14 cellular contexts compared by ENCODE assay signal in genomic region chr4:189823611-189824010, GRCh38.
"Had no signal": no experiment of that assay in that cellular context is flagged by ENCODE, and none has a peak within 500 bp of the region (broad histone marks: within the 10 kb centered on the region; RNA-seq: fewer than 3 reads in every experiment).

No MANE protein-coding gene starts in this region.

- H3K9me3 ChIP-seq: ovary, stomach, thyroid gland, vagina had no signal

- H3K36me3 ChIP-seq: cardiac muscle cell, ovary, stomach, thyroid gland, vagina had no signal

- H3K27me3 Mint-ChIP-seq: activated naive CD8-positive, alpha-beta T cell treated with anti-CD3 and anti-CD28 coated beads, Interleukin-2, amount 50 U/mL, for 24 hours had no signal

- H3K27ac ChIP-seq: cardiac muscle cell, epithelial cell of prostate, ovary, skin epidermis, stomach, thyroid gland, vagina had no signal

- H3K4me1 ChIP-seq: stomach, thyroid gland, vagina had no signal

- H3K27ac Mint-ChIP-seq: activated naive CD8-positive, alpha-beta T cell treated with anti-CD3 and anti-CD28 coated beads, Interleukin-2, amount 50 U/mL, for 24 hours; effector memory CD8-positive, alpha-beta T cell had no signal

- H3K9me3 Mint-ChIP-seq: activated naive CD8-positive, alpha-beta T cell treated with anti-CD3 and anti-CD28 coated beads, Interleukin-2, amount 50 U/mL, for 24 hours had no signal

- H3K4me3 Mint-ChIP-seq: activated naive CD8-positive, alpha-beta T cell treated with anti-CD3 and anti-CD28 coated beads, Interleukin-2, amount 50 U/mL, for 24 hours; effector memory CD8-positive, alpha-beta T cell had no signal

- H3K27me3 ChIP-seq: cardiac muscle cell, ovary, stomach, thyroid gland, vagina had no signal

- H3K4me3 ChIP-seq: cardiac muscle cell, ovary, skin epidermis, stomach, thyroid gland, vagina had no signal

- DNase-seq: activated gamma-delta T cell treated with Interleukin-2 at 50 U/mL for 16 hours; activated naive CD8-positive, alpha-beta T cell treated with anti-CD3 and anti-CD28 coated beads, Interleukin-2, amount 50 U/mL, for 24 hours; activated T-cell treated with anti-CD3 and anti-CD28 coated beads, Interleukin-2, amount 50 U/mL, for 48 hours; effector memory CD8-positive, alpha-beta T cell; mesendoderm; ovary; retina; stomach; T-helper 2 cell; thyroid gland had no signal

- H3K4me1 Mint-ChIP-seq: activated naive CD8-positive, alpha-beta T cell treated with anti-CD3 and anti-CD28 coated beads, Interleukin-2, amount 50 U/mL, for 24 hours had no signal
